In genomic region chr9:18700714-18701113, GRCh38 we compare ENCODE assay signal across 37 cellular contexts.
"Had no signal": no experiment of that assay in that cellular context is flagged by ENCODE, and none has a peak within 500 bp of the region (broad histone marks: within the 10 kb centered on the region; RNA-seq: fewer than 3 reads in every experiment).

No MANE protein-coding gene starts in this region.

- ATAC-seq: activated naive CD4-positive, alpha-beta T cell treated with anti-CD3 and anti-CD28 coated beads, Interleukin-2, amount 50 U/mL, for 72 hours; activated naive CD8-positive, alpha-beta T cell treated with anti-CD3 and anti-CD28 coated beads, Interleukin-2, amount 50 U/mL, for 24 hours; activated T-cell treated with anti-CD3 and anti-CD28 coated beads, Interleukin-2, amount 50 U/mL, for 4 hours; activated T-cell treated with anti-CD3 and anti-CD28 coated beads, Interleukin-2, amount 50 U/mL, for 72 hours; activated T-helper 17 cell treated with anti-CD3 and anti-CD28 coated beads, Interleukin-2, amount 50 U/mL, for 72 hours; body of pancreas had no signal

- H3K4me3 ChIP-seq: adrenal gland, ascending aorta, body of pancreas, breast epithelium, cardiac muscle cell had no signal

- H3K36me3 ChIP-seq: adrenal gland, breast epithelium, cardiac muscle cell had no signal

- H3K36me3 Mint-ChIP-seq: activated naive CD4-positive, alpha-beta T cell treated with anti-CD3 and anti-CD28 coated beads, Interleukin-2, amount 10 ng/mL, durations not matched to agents 7 days and 5 days; activated naive CD8-positive, alpha-beta T cell; activated naive CD8-positive, alpha-beta T cell treated with anti-CD3 and anti-CD28 coated beads for 36 hours; activated naive CD8-positive, alpha-beta T cell treated with anti-CD3 and anti-CD28 coated beads, Interleukin-2, amount 10 ng/mL, durations not matched to agents 7 days and 5 days had no signal

- H3K27ac ChIP-seq: adrenal gland, body of pancreas, brain microvascular endothelial cell, breast epithelium, cardiac muscle cell had no signal

- H3K4me1 ChIP-seq: body of pancreas, breast epithelium had no signal

- H3K27ac Mint-ChIP-seq: activated naive CD4-positive, alpha-beta T cell treated with anti-CD3 and anti-CD28 coated beads for 36 hours; activated naive CD4-positive, alpha-beta T cell treated with anti-CD3 and anti-CD28 coated beads, Interleukin-2, amount 10 ng/mL, durations not matched to agents 7 days and 5 days; activated naive CD4-positive, alpha-beta T cell treated with anti-CD3 and anti-CD28 coated beads, Interleukin-2, amount 50 U/mL, for 24 hours; activated naive CD4-positive, alpha-beta T cell treated with anti-CD3 and anti-CD28 coated beads, Interleukin-2, amount 50 U/mL, for 72 hours; activated naive CD8-positive, alpha-beta T cell; activated naive CD8-positive, alpha-beta T cell treated with anti-CD3 and anti-CD28 coated beads for 36 hours; activated naive CD8-positive, alpha-beta T cell treated with anti-CD3 and anti-CD28 coated beads, Interleukin-2, amount 10 ng/mL, durations not matched to agents 7 days and 5 days; activated naive CD8-positive, alpha-beta T cell treated with anti-CD3 and anti-CD28 coated beads, Interleukin-2, amount 50 U/mL, for 24 hours; activated T-cell treated with anti-CD3 and anti-CD28 coated beads, Interleukin-2, amount 50 U/mL, for 24 hours; activated T-cell treated with anti-CD3 and anti-CD28 coated beads, Interleukin-2, amount 50 U/mL, for 72 hours; activated T-helper 1 cell treated with anti-CD3 and anti-CD28 coated beads, Interleukin-12 subunit alpha, Interleukin-12 subunit beta, Interleukin-2, Interleukin-4 antibody, amounts not matched to agents 30 ng/mL and 10 ng/mL and 1 ng/mL, durations not matched to agents 14 hours and 24 hours and 36 hours; activated T-helper 17 cell treated with anti-CD3 and anti-CD28 coated beads, Interleukin-2, amount 50 U/mL, for 72 hours; activated T-helper 2 cell treated with anti-CD3 and anti-CD28 coated beads, Interferon-gamma antibody, Interleukin-2, Interleukin-4, amounts not matched to agents 10 μg/mL and 5 μg/mL and 100 μg/mL, durations not matched to agents 14 hours and 24 hours and 36 hours; brain had no signal

- H3K9me3 ChIP-seq: adrenal gland, ascending aorta, breast epithelium had no signal

- DNase-seq: activated effector memory CD4-positive, alpha-beta T cell treated with anti-CD3 and anti-CD28 coated beads, Interleukin-2, amount 50 U/mL, for 16 hours; activated effector memory CD4-positive, alpha-beta T cell treated with Interleukin-2 at 50 U/mL for 16 hours; activated gamma-delta T cell; activated gamma-delta T cell treated with Interleukin-2 at 50 U/mL for 16 hours; activated naive CD4-positive, alpha-beta T cell; activated naive CD4-positive, alpha-beta T cell treated with anti-CD3 and anti-CD28 coated beads for 36 hours; activated naive CD4-positive, alpha-beta T cell treated with anti-CD3 and anti-CD28 coated beads, Interleukin-2, amount 10 ng/mL, durations not matched to agents 7 days and 5 days; activated naive CD4-positive, alpha-beta T cell treated with anti-CD3 and anti-CD28 coated beads, Interleukin-2, amount 50 U/mL, for 16 hours; activated naive CD4-positive, alpha-beta T cell treated with Interleukin-2 at 50 U/mL for 16 hours; activated naive CD8-positive, alpha-beta T cell treated with anti-CD3 and anti-CD28 coated beads for 36 hours; activated naive CD8-positive, alpha-beta T cell treated with anti-CD3 and anti-CD28 coated beads, Interleukin-2, amount 10 ng/mL, durations not matched to agents 7 days and 5 days; activated naive CD8-positive, alpha-beta T cell treated with anti-CD3 and anti-CD28 coated beads, Interleukin-2, amount 50 U/mL, for 24 hours; activated T-cell treated with anti-CD3 and anti-CD28 coated beads, Interleukin-2, amount 50 U/mL, for 24 hours; activated T-cell treated with anti-CD3 and anti-CD28 coated beads, Interleukin-2, amount 50 U/mL, for 4 hours; activated T-cell treated with anti-CD3 and anti-CD28 coated beads, Interleukin-2, amount 50 U/mL, for 48 hours; activated T-cell treated with anti-CD3 and anti-CD28 coated beads, Interleukin-2, amount 50 U/mL, for 72 hours; adrenal gland; amniotic stem cell; amygdala; anterior cingulate cortex; aorta; body of pancreas; brain microvascular endothelial cell; caudate nucleus; central memory CD4-positive, alpha-beta T cell; cerebellar nuclear complex had no signal

- H3K27me3 Mint-ChIP-seq: activated naive CD4-positive, alpha-beta T cell treated with anti-CD3 and anti-CD28 coated beads, Interleukin-2, amount 10 ng/mL, durations not matched to agents 7 days and 5 days; activated naive CD4-positive, alpha-beta T cell treated with anti-CD3 and anti-CD28 coated beads, Interleukin-2, amount 50 U/mL, for 24 hours; activated naive CD8-positive, alpha-beta T cell treated with anti-CD3 and anti-CD28 coated beads, Interleukin-2, amount 50 U/mL, for 24 hours; activated T-cell treated with anti-CD3 and anti-CD28 coated beads, Interleukin-2, amount 50 U/mL, for 24 hours; activated T-helper 17 cell treated with anti-CD3 and anti-CD28 coated beads, Interleukin-2, amount 50 U/mL, for 72 hours; central memory CD8-positive, alpha-beta T cell had no signal

- H3K9me3 Mint-ChIP-seq: activated naive CD4-positive, alpha-beta T cell treated with anti-CD3 and anti-CD28 coated beads, Interleukin-2, amount 10 ng/mL, durations not matched to agents 7 days and 5 days had no signal

- H3K4me1 Mint-ChIP-seq: activated naive CD4-positive, alpha-beta T cell treated with anti-CD3 and anti-CD28 coated beads, Interleukin-2, amount 10 ng/mL, durations not matched to agents 7 days and 5 days; activated naive CD4-positive, alpha-beta T cell treated with anti-CD3 and anti-CD28 coated beads, Interleukin-2, amount 50 U/mL, for 24 hours; activated naive CD8-positive, alpha-beta T cell treated with anti-CD3 and anti-CD28 coated beads for 36 hours; activated naive CD8-positive, alpha-beta T cell treated with anti-CD3 and anti-CD28 coated beads, Interleukin-2, amount 10 ng/mL, durations not matched to agents 7 days and 5 days; activated naive CD8-positive, alpha-beta T cell treated with anti-CD3 and anti-CD28 coated beads, Interleukin-2, amount 50 U/mL, for 24 hours; activated T-helper 17 cell treated with anti-CD3 and anti-CD28 coated beads, Interleukin-2, amount 50 U/mL, for 72 hours; central memory CD8-positive, alpha-beta T cell had no signal

- H3K4me3 Mint-ChIP-seq: activated naive CD4-positive, alpha-beta T cell treated with anti-CD3 and anti-CD28 coated beads for 36 hours; activated naive CD4-positive, alpha-beta T cell treated with anti-CD3 and anti-CD28 coated beads, Interleukin-2, amount 10 ng/mL, durations not matched to agents 7 days and 5 days; activated naive CD4-positive, alpha-beta T cell treated with anti-CD3 and anti-CD28 coated beads, Interleukin-2, amount 50 U/mL, for 24 hours; activated naive CD8-positive, alpha-beta T cell; activated naive CD8-positive, alpha-beta T cell treated with anti-CD3 and anti-CD28 coated beads for 36 hours; activated naive CD8-positive, alpha-beta T cell treated with anti-CD3 and anti-CD28 coated beads, Interleukin-2, amount 10 ng/mL, durations not matched to agents 7 days and 5 days; activated naive CD8-positive, alpha-beta T cell treated with anti-CD3 and anti-CD28 coated beads, Interleukin-2, amount 50 U/mL, for 24 hours; activated T-cell treated with anti-CD3 and anti-CD28 coated beads, Interleukin-2, amount 50 U/mL, for 24 hours; activated T-cell treated with anti-CD3 and anti-CD28 coated beads, Interleukin-2, amount 50 U/mL, for 4 hours; activated T-cell treated with anti-CD3 and anti-CD28 coated beads, Interleukin-2, amount 50 U/mL, for 72 hours; activated T-helper 1 cell treated with anti-CD3 and anti-CD28 coated beads, Interleukin-12 subunit alpha, Interleukin-12 subunit beta, Interleukin-2, Interleukin-4 antibody, amounts not matched to agents 30 ng/mL and 10 ng/mL and 1 ng/mL, durations not matched to agents 14 hours and 24 hours and 36 hours; activated T-helper 17 cell treated with anti-CD3 and anti-CD28 coated beads, Interleukin-2, amount 50 U/mL, for 72 hours; brain; central memory CD8-positive, alpha-beta T cell had no signal
